ENCODE assay signal across 21 cellular contexts in genomic region chr5:13316191-13316590, GRCh38.
"Had no signal": no experiment of that assay in that cellular context is flagged by ENCODE, and none has a peak within 500 bp of the region (broad histone marks: within the 10 kb centered on the region; RNA-seq: fewer than 3 reads in every experiment).

No MANE protein-coding gene starts in this region.

- H3K4me3 ChIP-seq: lung, smooth muscle cell had no signal

- H3K27me3 Mint-ChIP-seq: activated CD4-positive, alpha-beta memory T cell treated with anti-CD3 and anti-CD28 coated beads, Interleukin-2, amount 10 ng/mL, durations not matched to agents 7 days and 5 days; activated naive CD4-positive, alpha-beta T cell treated with anti-CD3 and anti-CD28 coated beads, Interleukin-2, amount 50 U/mL, for 24 hours; effector memory CD8-positive, alpha-beta T cell; stimulated activated naive CD8-positive, alpha-beta T cell treated with anti-CD3 and anti-CD28 coated beads, Interleukin-15, amount 100 ng/mL, for 72 hours; T-helper 17 cell; type B pancreatic cell had no signal

- H3K27ac ChIP-seq: brain microvascular endothelial cell, foreskin keratinocyte, neutrophil, parathyroid adenoma had no signal

- H3K27ac Mint-ChIP-seq: activated CD4-positive, alpha-beta memory T cell treated with anti-CD3 and anti-CD28 coated beads, Interleukin-2, amount 10 ng/mL, durations not matched to agents 7 days and 5 days; activated naive CD4-positive, alpha-beta T cell treated with anti-CD3 and anti-CD28 coated beads, Interleukin-2, amount 50 U/mL, for 24 hours; effector memory CD8-positive, alpha-beta T cell; immature natural killer cell; stimulated activated naive CD8-positive, alpha-beta T cell treated with anti-CD3 and anti-CD28 coated beads, Interleukin-15, amount 100 ng/mL, for 72 hours; T-helper 17 cell; type B pancreatic cell; WTC11 had no signal

- H3K9ac ChIP-seq: parathyroid adenoma had no signal

- H3K4me1 Mint-ChIP-seq: activated CD4-positive, alpha-beta memory T cell treated with anti-CD3 and anti-CD28 coated beads, Interleukin-2, amount 10 ng/mL, durations not matched to agents 7 days and 5 days; activated naive CD4-positive, alpha-beta T cell treated with anti-CD3 and anti-CD28 coated beads, Interleukin-2, amount 50 U/mL, for 24 hours; immature natural killer cell; stimulated activated naive CD8-positive, alpha-beta T cell treated with anti-CD3 and anti-CD28 coated beads, Interleukin-15, amount 100 ng/mL, for 72 hours; T-helper 17 cell had no signal

- DNase-seq: activated CD4-positive, alpha-beta memory T cell treated with anti-CD3 and anti-CD28 coated beads, Interleukin-2, amount 10 ng/mL, durations not matched to agents 7 days and 5 days; activated CD4-positive, alpha-beta T cell treated with anti-CD3 and anti-CD28 coated beads for 4 hours; activated effector memory CD4-positive, alpha-beta T cell treated with Interleukin-2 at 50 U/mL for 16 hours; activated T-cell treated with anti-CD3 and anti-CD28 coated beads, Interleukin-2, amount 50 U/mL, for 4 hours; brain microvascular endothelial cell; effector memory CD8-positive, alpha-beta T cell; foreskin keratinocyte; head of caudate nucleus; immature natural killer cell; left colon; midbrain; right cardiac atrium; stimulated activated naive CD8-positive, alpha-beta T cell treated with anti-CD3 and anti-CD28 coated beads, Interleukin-15, amount 100 ng/mL, for 72 hours; T-helper 17 cell had no signal

- H3K79me2 ChIP-seq: parathyroid adenoma had no signal

- H2AFZ ChIP-seq: parathyroid adenoma had no signal

- H3K4me3 Mint-ChIP-seq: activated CD4-positive, alpha-beta memory T cell treated with anti-CD3 and anti-CD28 coated beads, Interleukin-2, amount 10 ng/mL, durations not matched to agents 7 days and 5 days; activated naive CD4-positive, alpha-beta T cell treated with anti-CD3 and anti-CD28 coated beads, Interleukin-2, amount 50 U/mL, for 24 hours; activated T-cell treated with anti-CD3 and anti-CD28 coated beads, Interleukin-2, amount 50 U/mL, for 4 hours; effector memory CD8-positive, alpha-beta T cell; immature natural killer cell; stimulated activated naive CD8-positive, alpha-beta T cell treated with anti-CD3 and anti-CD28 coated beads, Interleukin-15, amount 100 ng/mL, for 72 hours; T-helper 17 cell; type B pancreatic cell; WTC11 had no signal

- H3K36me3 ChIP-seq: brain microvascular endothelial cell, neutrophil had no signal

- H3K4me2 ChIP-seq: smooth muscle cell had no signal

- H3K9me3 Mint-ChIP-seq: type B pancreatic cell had no signal

- ATAC-seq: activated T-cell treated with anti-CD3 and anti-CD28 coated beads, Interleukin-2, amount 50 U/mL, for 4 hours; effector memory CD8-positive, alpha-beta T cell; foreskin keratinocyte; left colon; right cardiac atrium; stimulated activated naive CD8-positive, alpha-beta T cell treated with anti-CD3 and anti-CD28 coated beads, Interleukin-15, amount 100 ng/mL, for 72 hours; T-helper 17 cell; WTC11 had no signal

- H3K4me1 ChIP-seq: foreskin keratinocyte, parathyroid adenoma had no signal

- H3K9me3 ChIP-seq: neutrophil had no signal

- H3K36me3 Mint-ChIP-seq: activated naive CD4-positive, alpha-beta T cell treated with anti-CD3 and anti-CD28 coated beads, Interleukin-2, amount 50 U/mL, for 24 hours; immature natural killer cell; WTC11 had no signal

- H3K27me3 ChIP-seq: brain microvascular endothelial cell, foreskin keratinocyte, neutrophil had no signal
